In the genomic region with DNA sequence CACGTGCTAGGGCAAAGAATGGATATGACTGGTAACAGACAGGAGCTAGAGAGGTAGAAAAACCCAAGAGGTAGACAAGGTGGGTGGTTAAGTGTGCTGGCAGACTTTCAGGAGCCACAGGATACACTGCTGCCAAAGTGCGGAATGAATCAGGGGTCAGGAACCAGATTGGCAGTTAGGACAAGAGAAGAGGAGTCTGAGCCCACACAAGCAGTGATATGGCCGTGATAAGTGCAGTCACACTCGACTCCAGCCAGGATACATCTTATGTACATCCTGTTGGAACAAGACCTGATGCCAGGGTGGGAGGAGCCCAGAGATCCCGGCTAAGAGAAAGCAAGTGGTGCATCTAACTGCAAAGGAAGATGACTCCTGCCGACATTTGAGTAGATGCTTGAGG, we compare ENCODE assay signal across 16 cellular contexts. TPM values are rescaled to one million over a fixed set of nuclear protein-coding genes. Genes with fewer than 3 reads are reported as not detected.
DNase-seq lines count a peak whose midpoint lies in the region; FAIRE-seq and TF ChIP-seq lines count a peak whose summit lies in the region.
"Had no signal": no experiment of that assay in that cellular context is flagged by ENCODE, and none has a peak within 500 bp of the region (broad histone marks: within the 10 kb centered on the region; RNA-seq: fewer than 3 reads in every experiment).

No MANE protein-coding gene starts in this region.

- TF ChIP-seq POLR2A in breast epithelium (IDR thresholded peaks at IDR 0.05) (no peak), prostate gland (IDR thresholded peaks at IDR 0.05) (no peak)

- WGBS in prostate gland = 44% methylated on average over 6 of the region's 6 CpGs

- intact Hi-C loops in MCF 10A (cut with micrococcal nuclease) (no loop called here), breast epithelium (cut with DNase I; ENCODE audit: low total_unique reads) (no loop called here), prostate gland (cut with DNase I) (loop anchor here (10.0 kb wide), 1 partner anchor 146 kb away; no protein-coding TSS in a partner anchor)

- TF ChIP-seq CTCF in MCF 10A (IDR thresholded peaks at IDR 0.05; ENCODE audit: unreplicated experiment) (no peak), breast epithelium (IDR thresholded peaks at IDR 0.05) (no peak), coronary artery (IDR thresholded peaks at IDR 0.05) (no peak), prostate gland (IDR thresholded peaks at IDR 0.05) (no peak)

- H3K27ac Mint-ChIP-seq in MCF 10A (ENCODE audit: low read depth, unreplicated experiment) = no peak overlapping the region
- H3K27ac Mint-ChIP-seq: CD8-positive, alpha-beta T cell had no signal

- H3K27me3 ChIP-seq in breast epithelium (no peaks in the 10 kb centered on the region), prostate gland (replicated peaks; ENCODE audit: insufficient read depth) (no peaks in the 10 kb centered on the region)

- CTCF ChIA-PET in MCF 10A (lab: Yijun Ruan, JAX) = interaction anchor here (4.5 kb wide), 1 partner anchor 12 kb away, joined by 34 read pairs; a partner anchor contains a TSS

- H3K27ac ChIP-seq in breast epithelium = peak overlapping the region in 1 of 2 donors; percentile 19
- H3K27ac ChIP-seq in coronary artery = peak overlapping the region in 1 of 2 donors; percentile 38
- H3K27ac ChIP-seq in prostate gland = no peak overlapping the region
- H3K27ac ChIP-seq: SK-N-MC had no signal

- no peaks in the 10 kb centered on the region for H3K9me3 Mint-ChIP-seq in MCF 10A (ENCODE audit: unreplicated experiment)
- H3K9me3 Mint-ChIP-seq: CD8-positive, alpha-beta T cell had no signal

- no peaks in the 10 kb centered on the region for H3K36me3 Mint-ChIP-seq in MCF 10A (ENCODE audit: insufficient read depth, unreplicated experiment)
- H3K36me3 Mint-ChIP-seq: CD8-positive, alpha-beta T cell had no signal

- FAIRE-seq in RCC 7860 (lab: Jason Lieb, UNC) (no peak), urothelium cell line (lab: Jason Lieb, UNC) (no peak)
- FAIRE-seq: GM12891 had no signal

- POLR2A ChIA-PET in MCF 10A (lab: Yijun Ruan, JAX) = no interaction called here

- H3K4me1 Mint-ChIP-seq in MCF 10A (ENCODE audit: insufficient read depth, unreplicated experiment) = peaks cover 7% of the 10 kb centered on the region

- H3K4me3 Mint-ChIP-seq in MCF 10A (ENCODE audit: unreplicated experiment) = no peak overlapping the region
- H3K4me3 Mint-ChIP-seq: CD8-positive, alpha-beta T cell had no signal

- H3K9me3 ChIP-seq in breast epithelium (no peaks in the 10 kb centered on the region), prostate gland (no peaks in the 10 kb centered on the region)

- no TSS peak for BruUV-seq in MCF 10A (replicated peaks; lab: Mats Ljungman, UMichigan)

- no peaks in the 10 kb centered on the region for H3K27me3 Mint-ChIP-seq in MCF 10A (ENCODE audit: insufficient read depth, unreplicated experiment)

- H3K4me1 ChIP-seq in breast epithelium (peaks cover 0 to 3% of the 10 kb centered on the region in 2 donors), prostate gland (replicated peaks) (no peaks in the 10 kb centered on the region)

- H3K4me3 ChIP-seq in breast epithelium = no peak overlapping the region
- no peak overlapping the region for H3K4me3 ChIP-seq in coronary artery
- no peak overlapping the region for H3K4me3 ChIP-seq in prostate gland
- H3K4me3 ChIP-seq: SK-N-MC had no signal

- H3K36me3 ChIP-seq in breast epithelium (no peaks in the 10 kb centered on the region), prostate gland (no peaks in the 10 kb centered on the region)

- DNase-seq in MCF 10A (ENCODE audit: unreplicated experiment) = peak; percentile 43
- DNase-seq in breast epithelium (ENCODE audit: low spot score in 2 of 2) = no peak
- peak; percentile 27 for DNase-seq in RCC 7860 (ENCODE audit: low spot score)
- peak; percentile 24 for DNase-seq in coronary artery (ENCODE audit: low spot score)
- DNase-seq in renal cortical epithelial cell (ENCODE audit: low read depth) = peak; percentile 24
- DNase-seq in prostate gland (ENCODE audit: low spot score) = no peak
- no peak for DNase-seq in pons (ENCODE audit: low spot score)
- DNase-seq in urothelium cell line (ENCODE audit: low spot score) = no peak
- DNase-seq: CD8-positive, alpha-beta T cell; GF-D8; GOT3; NCI-H187; NCI-H446; NCI-H774 had no signal

RNA-seq across cellular contexts. Expression of a gene that starts 10.0 kb away (rescaled TPM):
- total RNA-seq in MCF 10A (2022) (0.34 and 0.89 TPM in 2 replicates), breast epithelium (100 to 1,000 TPM in 1 of 3 donors, 10 to 100 TPM in 2; 30.7 to 103 (median 54.1) TPM), renal cortical epithelial cell (0.69 and 3.3 TPM in 2 replicates), prostate gland (1 to 10 TPM; 8.3 TPM)
- total RNA-seq: CD8-positive, alpha-beta T cell had no signal

Comparison
In these comparisons a context has a peak if more than half of its experiments do, and no peak if none do; other contexts are left out.
1. DNase-seq: peak in MCF 10A (single experiment), RCC 7860 (single experiment), coronary artery (single experiment) and renal cortical epithelial cell (single experiment); none in breast epithelium (0 of 2), prostate gland (single experiment), pons (single experiment) and urothelium cell line (single experiment).